8 cellular contexts compared by ENCODE assay signal in the genomic region with DNA sequence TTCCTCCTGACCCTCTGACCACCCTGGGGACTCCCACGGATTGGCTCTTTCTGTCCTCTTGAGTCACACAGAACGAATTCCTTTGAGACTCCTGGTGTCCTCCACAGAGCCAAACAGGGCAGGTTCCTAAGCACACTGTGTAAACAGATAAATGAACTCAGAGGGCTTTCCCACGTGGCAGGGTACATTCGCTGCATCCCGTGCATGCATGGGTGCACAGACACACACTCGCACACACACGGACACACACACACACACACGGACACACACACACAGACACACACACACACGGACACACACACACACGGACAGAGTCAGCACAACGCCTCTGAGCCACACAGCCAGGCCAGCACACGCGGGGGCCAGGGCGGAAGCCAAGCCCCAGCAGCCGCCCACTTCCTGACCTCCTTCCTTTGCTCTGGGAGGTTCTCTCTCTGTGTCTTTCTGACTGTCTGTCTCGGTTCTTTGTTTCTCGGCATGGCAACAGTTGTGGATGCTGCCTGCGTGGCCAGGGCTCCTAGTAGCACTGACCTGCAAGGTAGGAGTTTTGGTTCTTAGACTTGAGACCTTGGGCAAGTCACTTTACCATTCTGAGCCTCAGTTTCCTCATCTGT. TPM values are rescaled to one million over a fixed set of nuclear protein-coding genes. Genes with fewer than 3 reads are reported as not detected.
DNase-seq lines count a peak whose midpoint lies in the region; ATAC-seq, FAIRE-seq and TF ChIP-seq lines count a peak whose summit lies in the region.

No MANE protein-coding gene starts in this region.

- POLR2A ChIA-PET in A549 (lab: Yijun Ruan, JAX), result no interaction called here

- 89% methylated on average over 18 of the region's 18 CpGs for WGBS in A549 (ENCODE audit: missing lambda C conversion rate)

- peak overlapping the region; percentile 97 for H3K27ac Mint-ChIP-seq in activated naive CD8-positive, alpha-beta T cell treated with anti-CD3 and anti-CD28 coated beads for 36 hours

- no peak for TF ChIP-seq EP300 in A549 (IDR thresholded peaks at IDR 0.05)

- DNase-seq in A549 (ENCODE audit: low read depth in 1 of 2, low spot score in 1 of 2), result no peak
- DNase-seq in SJSA1 (ENCODE audit: low read depth in 1 of 2, low spot score in 2 of 2), result no peak
- peak; percentile 75 for DNase-seq in activated naive CD8-positive, alpha-beta T cell treated with anti-CD3 and anti-CD28 coated beads for 36 hours
- peak; percentile 57 to 64 for DNase-seq in left colon
- peak; percentile 56 to 64 for DNase-seq in stimulated activated CD4-positive, alpha-beta T cell treated with anti-CD3 and anti-CD28 coated beads, Interleukin-4, amount 100 ng/mL, for 4 hours
- DNase-seq in NCI-H2227 treated with DMSO at 0.1 percent for 48 hours (lab: John Stamatoyannopoulos, UW), result no peak

- CTCF ChIA-PET in A549 (lab: Yijun Ruan, JAX), result interaction anchor here (0.9 to 2.8 kb wide), 8 partner anchors 9 to 452 kb away, joined by 3 to 18 read pairs (median 4); no protein-coding TSS in a partner anchor

- H3K27me3 ChIP-seq in SJSA1 (replicated peaks), result peaks cover 23% of the 10 kb centered on the region

- no peaks in the 10 kb centered on the region for H3K27me3 Mint-ChIP-seq in activated naive CD8-positive, alpha-beta T cell treated with anti-CD3 and anti-CD28 coated beads for 36 hours

- no peaks in the 10 kb centered on the region for H3K36me3 ChIP-seq in SJSA1

- H3K4me2 ChIP-seq in A549, result peak overlapping the region; percentile 77

- H3K9me3 ChIP-seq in A549 (no peaks in the 10 kb centered on the region), SJSA1 (replicated peaks) (peaks cover 5% of the 10 kb centered on the region; the same call in 1 of the 2 replicates)

- no peak for TF ChIP-seq CTCF in A549 (IDR thresholded peaks at IDR 0.05)

- H3K4me1 Mint-ChIP-seq in activated naive CD8-positive, alpha-beta T cell treated with anti-CD3 and anti-CD28 coated beads for 36 hours, result peaks cover 46% of the 10 kb centered on the region

- TF ChIP-seq RAD21 in A549 (conservative IDR thresholded peaks at IDR 0.05 in 1 of 2, IDR thresholded peaks at IDR 0.05 in 1 of 2), result no peak

- peak overlapping the region; percentile 99 for H3K4me3 Mint-ChIP-seq in activated naive CD8-positive, alpha-beta T cell treated with anti-CD3 and anti-CD28 coated beads for 36 hours

- peaks cover 35% of the 10 kb centered on the region for H3K36me3 Mint-ChIP-seq in activated naive CD8-positive, alpha-beta T cell treated with anti-CD3 and anti-CD28 coated beads for 36 hours

- FAIRE-seq in A549 (lab: Jason Lieb, UNC), result no peak

- H3K27ac ChIP-seq in A549 (peak overlapping the region in 1 of 2 experiments; percentile 88; a peak in 3 of 6 replicates), SJSA1 (no peak overlapping the region)

- H3K4me3 ChIP-seq in A549 (no peak overlapping the region; the same call in 2 of the 3 replicates), SJSA1 (peak overlapping the region; percentile 34)

- ATAC-seq in A549 (peak in 1 of 2 experiments; percentile 6; a peak in 3 of 6 replicates), GM18907 (IDR thresholded peaks at IDR 0.05; ENCODE audit: unreplicated experiment) (peak; percentile 67), HG03103 (IDR thresholded peaks at IDR 0.05; ENCODE audit: low read depth, unreplicated experiment) (peak; percentile 52), left colon (peak; percentile 43)

- no peaks in the 10 kb centered on the region for H3K9me3 Mint-ChIP-seq in activated naive CD8-positive, alpha-beta T cell treated with anti-CD3 and anti-CD28 coated beads for 36 hours

- intact Hi-C loops in left colon (cut with DNase I, micrococcal nuclease), result no loop called here

- H3K4me1 ChIP-seq in A549, result no peaks in the 10 kb centered on the region
- peaks cover 8% of the 10 kb centered on the region for H3K4me1 ChIP-seq in SJSA1 (replicated peaks)

- no peak for TF ChIP-seq POLR2A in A549 (IDR thresholded peaks at IDR 0.05; ENCODE audit: low read length)

TF ChIP-seq in A549, 52 proteins besides CTCF, POLR2A, EP300 and RAD21:
- TF ChIP-seq CHD2 (IDR thresholded peaks at IDR 0.05; ENCODE audit: low read length, partially characterized antibody) (no peak), EHF (CRISPR knock-in tag; IDR thresholded peaks at IDR 0.05) (no peak), ELK1 (IDR thresholded peaks at IDR 0.05; ENCODE audit: low read depth, low read length) (no peak), MAFK (IDR thresholded peaks at IDR 0.05; ENCODE audit: partially characterized antibody) (no peak), ZC3H11A (IDR thresholded peaks at IDR 0.05) (no peak), HOXB13 (CRISPR knock-in tag; IDR thresholded peaks at IDR 0.05; ENCODE audit: low read depth) (no peak), HMGXB4 (CRISPR knock-in tag; IDR thresholded peaks at IDR 0.05; ENCODE audit: borderline replicate concordance) (no peak), FOSL2 (IDR thresholded peaks at IDR 0.05) (no peak), FOSL2 (CRISPR knock-in tag; IDR thresholded peaks at IDR 0.05) (no peak), MAZ (IDR thresholded peaks at IDR 0.05; ENCODE audit: borderline replicate concordance, low read depth, low read length) (no peak), ESRRA (IDR thresholded peaks at IDR 0.05; ENCODE audit: borderline replicate concordance, low read length) (no peak), ZFP36 (IDR thresholded peaks at IDR 0.05; ENCODE audit: borderline replicate concordance, partially characterized antibody) (no peak), GATA3 (IDR thresholded peaks at IDR 0.05; ENCODE audit: borderline replicate concordance) (no peak), TP53 (CRISPR knock-in tag; IDR thresholded peaks at IDR 0.05) (no peak), CHD4 (IDR thresholded peaks at IDR 0.05; ENCODE audit: borderline replicate concordance) (no peak), MYC (IDR thresholded peaks at IDR 0.05; ENCODE audit: borderline replicate concordance, low read length) (no peak), ZSCAN20 (CRISPR knock-in tag; IDR thresholded peaks at IDR 0.05) (no peak), HOXB5 (CRISPR knock-in tag; IDR thresholded peaks at IDR 0.05) (no peak)
- TF ChIP-seq, protein P1, sequence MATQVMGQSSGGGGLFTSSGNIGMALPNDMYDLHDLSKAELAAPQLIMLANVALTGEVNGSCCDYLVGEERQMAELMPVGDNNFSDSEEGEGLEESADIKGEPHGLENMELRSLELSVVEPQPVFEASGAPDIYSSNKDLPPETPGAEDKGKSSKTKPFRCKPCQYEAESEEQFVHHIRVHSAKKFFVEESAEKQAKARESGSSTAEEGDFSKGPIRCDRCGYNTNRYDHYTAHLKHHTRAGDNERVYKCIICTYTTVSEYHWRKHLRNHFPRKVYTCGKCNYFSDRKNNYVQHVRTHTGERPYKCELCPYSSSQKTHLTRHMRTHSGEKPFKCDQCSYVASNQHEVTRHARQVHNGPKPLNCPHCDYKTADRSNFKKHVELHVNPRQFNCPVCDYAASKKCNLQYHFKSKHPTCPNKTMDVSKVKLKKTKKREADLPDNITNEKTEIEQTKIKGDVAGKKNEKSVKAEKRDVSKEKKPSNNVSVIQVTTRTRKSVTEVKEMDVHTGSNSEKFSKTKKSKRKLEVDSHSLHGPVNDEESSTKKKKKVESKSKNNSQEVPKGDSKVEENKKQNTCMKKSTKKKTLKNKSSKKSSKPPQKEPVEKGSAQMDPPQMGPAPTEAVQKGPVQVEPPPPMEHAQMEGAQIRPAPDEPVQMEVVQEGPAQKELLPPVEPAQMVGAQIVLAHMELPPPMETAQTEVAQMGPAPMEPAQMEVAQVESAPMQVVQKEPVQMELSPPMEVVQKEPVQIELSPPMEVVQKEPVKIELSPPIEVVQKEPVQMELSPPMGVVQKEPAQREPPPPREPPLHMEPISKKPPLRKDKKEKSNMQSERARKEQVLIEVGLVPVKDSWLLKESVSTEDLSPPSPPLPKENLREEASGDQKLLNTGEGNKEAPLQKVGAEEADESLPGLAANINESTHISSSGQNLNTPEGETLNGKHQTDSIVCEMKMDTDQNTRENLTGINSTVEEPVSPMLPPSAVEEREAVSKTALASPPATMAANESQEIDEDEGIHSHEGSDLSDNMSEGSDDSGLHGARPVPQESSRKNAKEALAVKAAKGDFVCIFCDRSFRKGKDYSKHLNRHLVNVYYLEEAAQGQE (IDR thresholded peaks at IDR 0.05), result no peak

RNA-seq across cellular contexts. Expression of gene CRACR2A, which starts 0.7 kb away (rescaled TPM):
- polyA plus RNA-seq in A549 (2011; rRNA removed), result 3.3 and 3.8 TPM in 2 replicates
- polyA plus RNA-seq in A549 (2012; cell fraction: cytosol; rRNA removed), result 1.5 TPM in 2 replicates
- polyA plus RNA-seq in A549 (2012; cell fraction: nucleus; rRNA removed), result 0.89 and 0.94 TPM in 2 replicates
- 1.1 to 1.8 TPM (median 1.6 TPM) in 3 replicates for polyA plus RNA-seq in A549 (2017; fragmentation: RNase III; extraction: RNeasy Plus Mini Kit Qiagen cat#74134 plus additional on column Dnase treatment)
- polyA minus RNA-seq in A549 (2011; rRNA and poly(A)+ RNA removed), result 3.5 and 3.6 TPM in 2 replicates
- total RNA-seq in SJSA1 (2014; rRNA removed; shearing (Covaris generic)), result 0.19 and 1.1 TPM in 2 replicates
- 10 to 100 TPM; 24.5 to 26.0 TPM for total RNA-seq in activated naive CD8-positive, alpha-beta T cell treated with anti-CD3 and anti-CD28 coated beads for 36 hours
- total RNA-seq in left colon, result 10 to 100 TPM; 63.3 to 68.5 TPM

Comparison
In these comparisons a context has a peak if more than half of its experiments do, and no peak if none do; other contexts are left out.
1. DNase-seq: peak in activated naive CD8-positive, alpha-beta T cell treated with anti-CD3 and anti-CD28 coated beads for 36 hours (single experiment), left colon (2 of 2) and stimulated activated CD4-positive, alpha-beta T cell treated with anti-CD3 and anti-CD28 coated beads, Interleukin-4, amount 100 ng/mL, for 4 hours (2 of 2); none in A549 (0 of 2), SJSA1 (0 of 2) and NCI-H2227 treated with DMSO at 0.1 percent for 48 hours (single experiment).
2. RNA of gene CRACR2A, which starts 0.7 kb away (total RNA-seq): 63.3 to 68.5 TPM in left colon and 24.5 to 26.0 TPM in activated naive CD8-positive, alpha-beta T cell treated with anti-CD3 and anti-CD28 coated beads for 36 hours; 0.19 to 1.1 TPM in SJSA1; every median in the first group is over 10 times any median in the second.